1 cellular context compared by ENCODE assay signal in genomic region chr12:27595231-27595642, GRCh38.
TF ChIP-seq lines count a peak whose summit lies in the region.

No MANE protein-coding gene starts in this region.

TF ChIP-seq in GM23338, 12 proteins besides CTCF, POLR2A, EP300 and RAD21 (continued from another document):
- TF ChIP-seq EZH2phosphoT487 (IDR thresholded peaks at IDR 0.05; ENCODE audit: unreplicated experiment) (no peak), POLR2AphosphoS5 (IDR thresholded peaks at IDR 0.05; ENCODE audit: low read depth) (no peak), JUNB (IDR thresholded peaks at IDR 0.05; ENCODE audit: unreplicated experiment) (no peak)
- TF ChIP-seq, protein P1, sequence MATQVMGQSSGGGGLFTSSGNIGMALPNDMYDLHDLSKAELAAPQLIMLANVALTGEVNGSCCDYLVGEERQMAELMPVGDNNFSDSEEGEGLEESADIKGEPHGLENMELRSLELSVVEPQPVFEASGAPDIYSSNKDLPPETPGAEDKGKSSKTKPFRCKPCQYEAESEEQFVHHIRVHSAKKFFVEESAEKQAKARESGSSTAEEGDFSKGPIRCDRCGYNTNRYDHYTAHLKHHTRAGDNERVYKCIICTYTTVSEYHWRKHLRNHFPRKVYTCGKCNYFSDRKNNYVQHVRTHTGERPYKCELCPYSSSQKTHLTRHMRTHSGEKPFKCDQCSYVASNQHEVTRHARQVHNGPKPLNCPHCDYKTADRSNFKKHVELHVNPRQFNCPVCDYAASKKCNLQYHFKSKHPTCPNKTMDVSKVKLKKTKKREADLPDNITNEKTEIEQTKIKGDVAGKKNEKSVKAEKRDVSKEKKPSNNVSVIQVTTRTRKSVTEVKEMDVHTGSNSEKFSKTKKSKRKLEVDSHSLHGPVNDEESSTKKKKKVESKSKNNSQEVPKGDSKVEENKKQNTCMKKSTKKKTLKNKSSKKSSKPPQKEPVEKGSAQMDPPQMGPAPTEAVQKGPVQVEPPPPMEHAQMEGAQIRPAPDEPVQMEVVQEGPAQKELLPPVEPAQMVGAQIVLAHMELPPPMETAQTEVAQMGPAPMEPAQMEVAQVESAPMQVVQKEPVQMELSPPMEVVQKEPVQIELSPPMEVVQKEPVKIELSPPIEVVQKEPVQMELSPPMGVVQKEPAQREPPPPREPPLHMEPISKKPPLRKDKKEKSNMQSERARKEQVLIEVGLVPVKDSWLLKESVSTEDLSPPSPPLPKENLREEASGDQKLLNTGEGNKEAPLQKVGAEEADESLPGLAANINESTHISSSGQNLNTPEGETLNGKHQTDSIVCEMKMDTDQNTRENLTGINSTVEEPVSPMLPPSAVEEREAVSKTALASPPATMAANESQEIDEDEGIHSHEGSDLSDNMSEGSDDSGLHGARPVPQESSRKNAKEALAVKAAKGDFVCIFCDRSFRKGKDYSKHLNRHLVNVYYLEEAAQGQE (IDR thresholded peaks at IDR 0.05; ENCODE audit: unreplicated experiment) = no peak
